3 cellular contexts compared by ENCODE assay signal in the genomic region with DNA sequence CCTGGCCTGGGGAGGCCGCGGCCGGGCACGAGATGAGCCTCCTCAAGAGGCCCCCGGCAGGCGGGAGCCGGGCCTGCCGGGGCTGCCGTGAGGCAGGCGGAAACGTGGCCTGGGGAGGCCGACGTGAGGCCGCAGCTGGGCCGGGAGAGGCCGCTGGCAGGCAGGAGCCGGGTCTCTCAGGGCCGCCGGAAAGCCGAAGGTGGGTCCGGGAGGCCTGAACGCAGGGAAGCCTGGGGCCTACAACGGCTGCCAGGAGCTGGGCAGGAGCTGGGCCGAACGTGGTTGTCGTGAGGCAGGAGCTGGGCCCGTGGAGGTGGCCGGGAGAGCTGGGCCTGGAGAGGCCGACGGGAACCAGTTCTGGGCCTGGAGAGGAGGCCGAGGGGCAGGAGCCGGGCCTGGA.
TF ChIP-seq lines count a peak whose summit lies in the region.

No MANE protein-coding gene starts in this region.

TF ChIP-seq in SK-N-SH, 30 proteins besides CTCF, POLR2A, EP300 and RAD21 (continued from another document and continues in another):
- TF ChIP-seq GABPA (IDR thresholded peaks at IDR 0.05; ENCODE audit: low read depth): no peak
- TF ChIP-seq, protein P1, sequence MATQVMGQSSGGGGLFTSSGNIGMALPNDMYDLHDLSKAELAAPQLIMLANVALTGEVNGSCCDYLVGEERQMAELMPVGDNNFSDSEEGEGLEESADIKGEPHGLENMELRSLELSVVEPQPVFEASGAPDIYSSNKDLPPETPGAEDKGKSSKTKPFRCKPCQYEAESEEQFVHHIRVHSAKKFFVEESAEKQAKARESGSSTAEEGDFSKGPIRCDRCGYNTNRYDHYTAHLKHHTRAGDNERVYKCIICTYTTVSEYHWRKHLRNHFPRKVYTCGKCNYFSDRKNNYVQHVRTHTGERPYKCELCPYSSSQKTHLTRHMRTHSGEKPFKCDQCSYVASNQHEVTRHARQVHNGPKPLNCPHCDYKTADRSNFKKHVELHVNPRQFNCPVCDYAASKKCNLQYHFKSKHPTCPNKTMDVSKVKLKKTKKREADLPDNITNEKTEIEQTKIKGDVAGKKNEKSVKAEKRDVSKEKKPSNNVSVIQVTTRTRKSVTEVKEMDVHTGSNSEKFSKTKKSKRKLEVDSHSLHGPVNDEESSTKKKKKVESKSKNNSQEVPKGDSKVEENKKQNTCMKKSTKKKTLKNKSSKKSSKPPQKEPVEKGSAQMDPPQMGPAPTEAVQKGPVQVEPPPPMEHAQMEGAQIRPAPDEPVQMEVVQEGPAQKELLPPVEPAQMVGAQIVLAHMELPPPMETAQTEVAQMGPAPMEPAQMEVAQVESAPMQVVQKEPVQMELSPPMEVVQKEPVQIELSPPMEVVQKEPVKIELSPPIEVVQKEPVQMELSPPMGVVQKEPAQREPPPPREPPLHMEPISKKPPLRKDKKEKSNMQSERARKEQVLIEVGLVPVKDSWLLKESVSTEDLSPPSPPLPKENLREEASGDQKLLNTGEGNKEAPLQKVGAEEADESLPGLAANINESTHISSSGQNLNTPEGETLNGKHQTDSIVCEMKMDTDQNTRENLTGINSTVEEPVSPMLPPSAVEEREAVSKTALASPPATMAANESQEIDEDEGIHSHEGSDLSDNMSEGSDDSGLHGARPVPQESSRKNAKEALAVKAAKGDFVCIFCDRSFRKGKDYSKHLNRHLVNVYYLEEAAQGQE (IDR thresholded peaks at IDR 0.05; ENCODE audit: low read depth, low read length): no peak
- TF ChIP-seq POLR2AphosphoS5 (IDR thresholded peaks at IDR 0.05; ENCODE audit: low read depth, low read length): no peak
- TF ChIP-seq RFX5 (IDR thresholded peaks at IDR 0.05; ENCODE audit: low read length): no peak
- TF ChIP-seq NRF1 (IDR thresholded peaks at IDR 0.05; ENCODE audit: low read depth, low read length): no peak
- no peak for TF ChIP-seq SIN3A (IDR thresholded peaks at IDR 0.05; ENCODE audit: borderline replicate concordance, low read depth, low read length)
- no peak for TF ChIP-seq ELF1 (IDR thresholded peaks at IDR 0.05)
- no peak for TF ChIP-seq FOSL2 (IDR thresholded peaks at IDR 0.05; ENCODE audit: borderline replicate concordance, low read depth)
- no peak for TF ChIP-seq CHD2 (IDR thresholded peaks at IDR 0.05; ENCODE audit: low read length, partially characterized antibody)
- TF ChIP-seq, protein P2, sequence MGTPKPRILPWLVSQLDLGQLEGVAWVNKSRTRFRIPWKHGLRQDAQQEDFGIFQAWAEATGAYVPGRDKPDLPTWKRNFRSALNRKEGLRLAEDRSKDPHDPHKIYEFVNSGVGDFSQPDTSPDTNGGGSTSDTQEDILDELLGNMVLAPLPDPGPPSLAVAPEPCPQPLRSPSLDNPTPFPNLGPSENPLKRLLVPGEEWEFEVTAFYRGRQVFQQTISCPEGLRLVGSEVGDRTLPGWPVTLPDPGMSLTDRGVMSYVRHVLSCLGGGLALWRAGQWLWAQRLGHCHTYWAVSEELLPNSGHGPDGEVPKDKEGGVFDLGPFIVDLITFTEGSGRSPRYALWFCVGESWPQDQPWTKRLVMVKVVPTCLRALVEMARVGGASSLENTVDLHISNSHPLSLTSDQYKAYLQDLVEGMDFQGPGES (IDR thresholded peaks at IDR 0.05; ENCODE audit: low read depth, low read length): no peak
- TF ChIP-seq FOXM1 (IDR thresholded peaks at IDR 0.05; ENCODE audit: low read depth): no peak
- TF ChIP-seq, protein P3, sequence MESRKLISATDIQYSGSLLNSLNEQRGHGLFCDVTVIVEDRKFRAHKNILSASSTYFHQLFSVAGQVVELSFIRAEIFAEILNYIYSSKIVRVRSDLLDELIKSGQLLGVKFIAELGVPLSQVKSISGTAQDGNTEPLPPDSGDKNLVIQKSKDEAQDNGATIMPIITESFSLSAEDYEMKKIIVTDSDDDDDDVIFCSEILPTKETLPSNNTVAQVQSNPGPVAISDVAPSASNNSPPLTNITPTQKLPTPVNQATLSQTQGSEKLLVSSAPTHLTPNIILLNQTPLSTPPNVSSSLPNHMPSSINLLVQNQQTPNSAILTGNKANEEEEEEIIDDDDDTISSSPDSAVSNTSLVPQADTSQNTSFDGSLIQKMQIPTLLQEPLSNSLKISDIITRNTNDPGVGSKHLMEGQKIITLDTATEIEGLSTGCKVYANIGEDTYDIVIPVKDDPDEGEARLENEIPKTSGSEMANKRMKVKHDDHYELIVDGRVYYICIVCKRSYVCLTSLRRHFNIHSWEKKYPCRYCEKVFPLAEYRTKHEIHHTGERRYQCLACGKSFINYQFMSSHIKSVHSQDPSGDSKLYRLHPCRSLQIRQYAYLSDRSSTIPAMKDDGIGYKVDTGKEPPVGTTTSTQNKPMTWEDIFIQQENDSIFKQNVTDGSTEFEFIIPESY (IDR thresholded peaks at IDR 0.05; ENCODE audit: borderline replicate concordance, low read depth): no peak

TF ChIP-seq in SK-N-SH treated with all-trans-retinoic acid at 6 μM for 48 hours, 23 proteins besides CTCF, POLR2A, EP300 and RAD21 (continued from another document and continues in another):
- TF ChIP-seq, protein P4, sequence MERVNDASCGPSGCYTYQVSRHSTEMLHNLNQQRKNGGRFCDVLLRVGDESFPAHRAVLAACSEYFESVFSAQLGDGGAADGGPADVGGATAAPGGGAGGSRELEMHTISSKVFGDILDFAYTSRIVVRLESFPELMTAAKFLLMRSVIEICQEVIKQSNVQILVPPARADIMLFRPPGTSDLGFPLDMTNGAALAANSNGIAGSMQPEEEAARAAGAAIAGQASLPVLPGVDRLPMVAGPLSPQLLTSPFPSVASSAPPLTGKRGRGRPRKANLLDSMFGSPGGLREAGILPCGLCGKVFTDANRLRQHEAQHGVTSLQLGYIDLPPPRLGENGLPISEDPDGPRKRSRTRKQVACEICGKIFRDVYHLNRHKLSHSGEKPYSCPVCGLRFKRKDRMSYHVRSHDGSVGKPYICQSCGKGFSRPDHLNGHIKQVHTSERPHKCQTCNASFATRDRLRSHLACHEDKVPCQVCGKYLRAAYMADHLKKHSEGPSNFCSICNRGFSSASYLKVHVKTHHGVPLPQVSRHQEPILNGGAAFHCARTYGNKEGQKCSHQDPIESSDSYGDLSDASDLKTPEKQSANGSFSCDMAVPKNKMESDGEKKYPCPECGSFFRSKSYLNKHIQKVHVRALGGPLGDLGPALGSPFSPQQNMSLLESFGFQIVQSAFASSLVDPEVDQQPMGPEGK (CRISPR knock-in tag; IDR thresholded peaks at IDR 0.05; ENCODE audit: borderline replicate concordance): no peak
- TF ChIP-seq ZNF8 (CRISPR knock-in tag; IDR thresholded peaks at IDR 0.05) (no peak), ARNTL (CRISPR knock-in tag; IDR thresholded peaks at IDR 0.05; ENCODE audit: borderline replicate concordance, low read depth) (no peak), BACH2 (CRISPR knock-in tag; IDR thresholded peaks at IDR 0.05; ENCODE audit: borderline replicate concordance) (no peak), TCF4 (CRISPR knock-in tag; IDR thresholded peaks at IDR 0.05; ENCODE audit: borderline replicate concordance) (no peak), GLIS3 (CRISPR knock-in tag; IDR thresholded peaks at IDR 0.05) (no peak), ZC3H10 (CRISPR knock-in tag; IDR thresholded peaks at IDR 0.05) (no peak), ZFP3 (CRISPR knock-in tag; IDR thresholded peaks at IDR 0.05) (no peak)
- TF ChIP-seq, protein P5, sequence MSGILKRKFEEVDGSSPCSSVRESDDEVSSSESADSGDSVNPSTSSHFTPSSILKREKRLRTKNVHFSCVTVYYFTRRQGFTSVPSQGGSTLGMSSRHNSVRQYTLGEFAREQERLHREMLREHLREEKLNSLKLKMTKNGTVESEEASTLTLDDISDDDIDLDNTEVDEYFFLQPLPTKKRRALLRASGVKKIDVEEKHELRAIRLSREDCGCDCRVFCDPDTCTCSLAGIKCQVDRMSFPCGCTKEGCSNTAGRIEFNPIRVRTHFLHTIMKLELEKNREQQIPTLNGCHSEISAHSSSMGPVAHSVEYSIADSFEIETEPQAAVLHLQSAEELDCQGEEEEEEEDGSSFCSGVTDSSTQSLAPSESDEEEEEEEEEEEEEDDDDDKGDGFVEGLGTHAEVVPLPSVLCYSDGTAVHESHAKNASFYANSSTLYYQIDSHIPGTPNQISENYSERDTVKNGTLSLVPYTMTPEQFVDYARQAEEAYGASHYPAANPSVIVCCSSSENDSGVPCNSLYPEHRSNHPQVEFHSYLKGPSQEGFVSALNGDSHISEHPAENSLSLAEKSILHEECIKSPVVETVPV (CRISPR knock-in tag; IDR thresholded peaks at IDR 0.05): no peak
- TF ChIP-seq, protein P6, sequence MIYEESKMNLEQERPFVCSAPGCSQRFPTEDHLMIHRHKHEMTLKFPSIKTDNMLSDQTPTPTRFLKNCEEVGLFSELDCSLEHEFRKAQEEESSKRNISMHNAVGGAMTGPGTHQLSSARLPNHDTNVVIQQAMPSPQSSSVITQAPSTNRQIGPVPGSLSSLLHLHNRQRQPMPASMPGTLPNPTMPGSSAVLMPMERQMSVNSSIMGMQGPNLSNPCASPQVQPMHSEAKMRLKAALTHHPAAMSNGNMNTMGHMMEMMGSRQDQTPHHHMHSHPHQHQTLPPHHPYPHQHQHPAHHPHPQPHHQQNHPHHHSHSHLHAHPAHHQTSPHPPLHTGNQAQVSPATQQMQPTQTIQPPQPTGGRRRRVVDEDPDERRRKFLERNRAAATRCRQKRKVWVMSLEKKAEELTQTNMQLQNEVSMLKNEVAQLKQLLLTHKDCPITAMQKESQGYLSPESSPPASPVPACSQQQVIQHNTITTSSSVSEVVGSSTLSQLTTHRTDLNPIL (CRISPR knock-in tag; IDR thresholded peaks at IDR 0.05; ENCODE audit: low read depth): no peak

TF ChIP-seq in K562, 482 proteins besides CTCF, POLR2A, EP300 and RAD21:
- TF ChIP-seq ZNF133 (CRISPR knock-in tag; IDR thresholded peaks at IDR 0.05) (no peak), FIP1L1 (IDR thresholded peaks at IDR 0.05; ENCODE audit: low read depth, low read length, poor library complexity, severe bottlenecking) (peak; percentile 34)
TF ChIP-seq in K562: peak in this region for 1.
